Comparison of ENCODE assay signal across 8 cellular contexts in the genomic region with DNA sequence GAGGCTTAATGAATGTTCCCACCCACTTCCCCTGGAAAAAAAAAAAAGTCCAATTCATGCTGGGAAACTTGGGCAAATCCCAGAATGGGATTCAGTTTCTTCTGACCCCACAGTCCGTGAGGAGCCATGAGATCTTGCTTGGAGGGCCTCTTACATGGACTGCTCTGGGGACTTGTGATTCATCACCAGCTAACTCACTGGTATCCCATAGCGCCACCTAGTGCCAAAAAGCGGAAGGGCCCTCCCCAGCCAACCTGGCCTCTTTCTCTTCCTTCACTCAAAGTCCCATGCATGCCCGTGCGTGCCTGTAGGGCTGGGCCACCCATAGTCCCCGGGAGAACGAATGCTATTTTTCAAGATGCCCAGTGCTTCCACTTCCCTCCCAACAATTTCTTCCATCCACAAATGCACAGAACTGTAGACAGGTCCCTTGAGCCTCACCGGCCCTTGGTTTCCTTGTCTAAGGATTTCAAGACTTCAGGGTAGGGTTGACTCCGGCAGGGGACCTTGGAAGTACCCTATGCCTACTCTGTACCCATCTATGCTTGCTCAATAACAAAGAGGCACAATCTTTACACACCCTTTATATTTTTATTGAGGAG. TPM values are rescaled to one million over a fixed set of nuclear protein-coding genes. Genes with fewer than 3 reads are reported as not detected.
DNase-seq lines count a peak whose midpoint lies in the region; ATAC-seq and TF ChIP-seq lines count a peak whose summit lies in the region.

No MANE protein-coding gene starts in this region.

- CTCF ChIA-PET in HEK293T (lab: Yijun Ruan, JAX) = interaction anchor here (0.5 to 2.8 kb wide), 12 partner anchors 11 to 125 kb away, joined by 3 to 37 read pairs (median 3); no protein-coding TSS in a partner anchor

- DNase-seq in GM06990 (ENCODE audit: extremely low read depth, insufficient read length) (peak; percentile 44), HEK293T (ENCODE audit: extremely low spot score) (peak; percentile 93), NCI-H146 (lab: John Stamatoyannopoulos, UW) (peak; percentile 50), T-helper 1 cell (peak; percentile 46 to 76 (median 68)), amniotic stem cell (lab: John Stamatoyannopoulos, UW) (peak; percentile 50), left ventricle myocardium superior (peak; percentile 85), retina (peak; percentile 90), cortex of kidney (lab: John Stamatoyannopoulos, UW) (no peak)

- TF ChIP-seq CTCF in GM06990 (IDR thresholded peaks at IDR 0.05; ENCODE audit: insufficient read depth, low read length, poor library complexity, severe bottlenecking) = peak; percentile 97

- no peaks in the 10 kb centered on the region for H3K36me3 ChIP-seq in GM06990 (ENCODE audit: control insufficient read depth, insufficient read depth, low read length)

- intact Hi-C loops in left ventricle myocardium superior (cut with micrococcal nuclease) = loop anchor here (10.0 kb wide), 1 partner anchor 102 kb away; no protein-coding TSS in a partner anchor

- POLR2A ChIA-PET in HEK293T (lab: Yijun Ruan, JAX) = interaction anchor here (1.0 to 2.4 kb wide), 3 partner anchors 55 to 108 kb away, joined by 3 to 14 read pairs (median 6); a partner anchor contains a TSS

- no peak overlapping the region for H3K4me3 ChIP-seq in GM06990 (replicated peaks; ENCODE audit: low read depth, low read length)

- no peaks in the 10 kb centered on the region; the same call in 1 of the 2 replicates for H3K27me3 ChIP-seq in GM06990 (replicated peaks; ENCODE audit: control insufficient read depth, insufficient read depth, low read length)

- ATAC-seq in left ventricle myocardium superior = peak; percentile 87

TF ChIP-seq in HEK293T, 16 proteins besides CTCF, POLR2A, EP300 and RAD21:
- TF ChIP-seq TARDBP (IDR thresholded peaks at IDR 0.05) = no peak
- TF ChIP-seq, protein P1, sequence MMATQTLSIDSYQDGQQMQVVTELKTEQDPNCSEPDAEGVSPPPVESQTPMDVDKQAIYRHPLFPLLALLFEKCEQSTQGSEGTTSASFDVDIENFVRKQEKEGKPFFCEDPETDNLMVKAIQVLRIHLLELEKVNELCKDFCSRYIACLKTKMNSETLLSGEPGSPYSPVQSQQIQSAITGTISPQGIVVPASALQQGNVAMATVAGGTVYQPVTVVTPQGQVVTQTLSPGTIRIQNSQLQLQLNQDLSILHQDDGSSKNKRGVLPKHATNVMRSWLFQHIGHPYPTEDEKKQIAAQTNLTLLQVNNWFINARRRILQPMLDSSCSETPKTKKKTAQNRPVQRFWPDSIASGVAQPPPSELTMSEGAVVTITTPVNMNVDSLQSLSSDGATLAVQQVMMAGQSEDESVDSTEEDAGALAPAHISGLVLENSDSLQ (IDR thresholded peaks at IDR 0.05) = peak; percentile 39; the same call in 1 of the 2 replicates
TF ChIP-seq in HEK293T: peak in this region for 1.

RNA-seq across cellular contexts. Expression of a gene that starts 5.1 kb away (rescaled TPM):
- total RNA-seq in left ventricle myocardium superior = 2.5 TPM

RNA-seq across cellular contexts. Expression of a gene that starts 54.9 kb away (rescaled TPM):
- total RNA-seq in left ventricle myocardium superior = 10.3 TPM
